ENCODE assay signal across 1 cellular context in the genomic region with DNA sequence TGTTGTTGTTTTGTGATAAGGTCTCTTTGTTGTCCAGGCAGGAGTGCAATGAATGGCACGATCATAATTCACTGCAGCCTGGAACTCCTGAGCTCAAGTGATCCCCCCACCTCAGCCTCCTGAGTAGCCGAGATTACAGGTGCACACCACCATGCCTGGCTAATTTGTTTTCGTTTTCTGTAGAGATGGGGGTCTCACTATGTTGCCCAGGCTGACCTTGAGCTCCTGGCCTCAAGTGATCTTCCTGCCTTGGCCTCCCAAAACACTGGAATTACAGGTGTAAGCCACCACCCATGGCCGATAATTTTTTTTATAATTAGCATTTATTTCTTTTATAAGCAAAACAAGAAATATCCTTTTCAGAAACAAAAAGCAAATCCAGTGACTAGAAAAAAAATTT.
TF ChIP-seq lines count a peak whose summit lies in the region.

No MANE protein-coding gene starts in this region.

TF ChIP-seq in K562, 482 proteins besides CTCF, POLR2A, EP300 and RAD21 (continued from another document):
- TF ChIP-seq, protein P1, sequence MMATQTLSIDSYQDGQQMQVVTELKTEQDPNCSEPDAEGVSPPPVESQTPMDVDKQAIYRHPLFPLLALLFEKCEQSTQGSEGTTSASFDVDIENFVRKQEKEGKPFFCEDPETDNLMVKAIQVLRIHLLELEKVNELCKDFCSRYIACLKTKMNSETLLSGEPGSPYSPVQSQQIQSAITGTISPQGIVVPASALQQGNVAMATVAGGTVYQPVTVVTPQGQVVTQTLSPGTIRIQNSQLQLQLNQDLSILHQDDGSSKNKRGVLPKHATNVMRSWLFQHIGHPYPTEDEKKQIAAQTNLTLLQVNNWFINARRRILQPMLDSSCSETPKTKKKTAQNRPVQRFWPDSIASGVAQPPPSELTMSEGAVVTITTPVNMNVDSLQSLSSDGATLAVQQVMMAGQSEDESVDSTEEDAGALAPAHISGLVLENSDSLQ (IDR thresholded peaks at IDR 0.05): no peak
- TF ChIP-seq, protein P2, sequence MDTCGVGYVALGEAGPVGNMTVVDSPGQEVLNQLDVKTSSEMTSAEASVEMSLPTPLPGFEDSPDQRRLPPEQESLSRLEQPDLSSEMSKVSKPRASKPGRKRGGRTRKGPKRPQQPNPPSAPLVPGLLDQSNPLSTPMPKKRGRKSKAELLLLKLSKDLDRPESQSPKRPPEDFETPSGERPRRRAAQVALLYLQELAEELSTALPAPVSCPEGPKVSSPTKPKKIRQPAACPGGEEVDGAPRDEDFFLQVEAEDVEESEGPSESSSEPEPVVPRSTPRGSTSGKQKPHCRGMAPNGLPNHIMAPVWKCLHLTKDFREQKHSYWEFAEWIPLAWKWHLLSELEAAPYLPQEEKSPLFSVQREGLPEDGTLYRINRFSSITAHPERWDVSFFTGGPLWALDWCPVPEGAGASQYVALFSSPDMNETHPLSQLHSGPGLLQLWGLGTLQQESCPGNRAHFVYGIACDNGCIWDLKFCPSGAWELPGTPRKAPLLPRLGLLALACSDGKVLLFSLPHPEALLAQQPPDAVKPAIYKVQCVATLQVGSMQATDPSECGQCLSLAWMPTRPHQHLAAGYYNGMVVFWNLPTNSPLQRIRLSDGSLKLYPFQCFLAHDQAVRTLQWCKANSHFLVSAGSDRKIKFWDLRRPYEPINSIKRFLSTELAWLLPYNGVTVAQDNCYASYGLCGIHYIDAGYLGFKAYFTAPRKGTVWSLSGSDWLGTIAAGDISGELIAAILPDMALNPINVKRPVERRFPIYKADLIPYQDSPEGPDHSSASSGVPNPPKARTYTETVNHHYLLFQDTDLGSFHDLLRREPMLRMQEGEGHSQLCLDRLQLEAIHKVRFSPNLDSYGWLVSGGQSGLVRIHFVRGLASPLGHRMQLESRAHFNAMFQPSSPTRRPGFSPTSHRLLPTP (IDR thresholded peaks at IDR 0.05; ENCODE audit: borderline replicate concordance, extremely low read depth, insufficient read length): no peak
- TF ChIP-seq ZNF436 (CRISPR knock-in tag; IDR thresholded peaks at IDR 0.05) (no peak), HSF4 (CRISPR knock-in tag; IDR thresholded peaks at IDR 0.05; ENCODE audit: borderline replicate concordance) (no peak), SRSF7 (optimal IDR thresholded peaks at IDR 0.05; ENCODE audit: low read depth, low read length) (no peak), CSDE1 (IDR thresholded peaks at IDR 0.05) (no peak), ZNF282 (CRISPR knock-in tag; IDR thresholded peaks at IDR 0.05) (no peak), GATAD2B (IDR thresholded peaks at IDR 0.05; ENCODE audit: borderline replicate concordance) (no peak), CHD4 (IDR thresholded peaks at IDR 0.05; ENCODE audit: insufficient read depth, insufficient replicate concordance, low read depth, low read length, poor library complexity, severe bottlenecking) (no peak), THRAP3 (IDR thresholded peaks at IDR 0.05; ENCODE audit: borderline replicate concordance) (no peak), ZNF445 (CRISPR knock-in tag; IDR thresholded peaks at IDR 0.05; ENCODE audit: low read depth) (no peak)
- TF ChIP-seq, protein P3, sequence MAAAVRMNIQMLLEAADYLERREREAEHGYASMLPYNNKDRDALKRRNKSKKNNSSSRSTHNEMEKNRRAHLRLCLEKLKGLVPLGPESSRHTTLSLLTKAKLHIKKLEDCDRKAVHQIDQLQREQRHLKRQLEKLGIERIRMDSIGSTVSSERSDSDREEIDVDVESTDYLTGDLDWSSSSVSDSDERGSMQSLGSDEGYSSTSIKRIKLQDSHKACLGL (CRISPR knock-in tag; IDR thresholded peaks at IDR 0.05; ENCODE audit: borderline replicate concordance, poor library complexity, severe bottlenecking): no peak
- TF ChIP-seq, protein P4, sequence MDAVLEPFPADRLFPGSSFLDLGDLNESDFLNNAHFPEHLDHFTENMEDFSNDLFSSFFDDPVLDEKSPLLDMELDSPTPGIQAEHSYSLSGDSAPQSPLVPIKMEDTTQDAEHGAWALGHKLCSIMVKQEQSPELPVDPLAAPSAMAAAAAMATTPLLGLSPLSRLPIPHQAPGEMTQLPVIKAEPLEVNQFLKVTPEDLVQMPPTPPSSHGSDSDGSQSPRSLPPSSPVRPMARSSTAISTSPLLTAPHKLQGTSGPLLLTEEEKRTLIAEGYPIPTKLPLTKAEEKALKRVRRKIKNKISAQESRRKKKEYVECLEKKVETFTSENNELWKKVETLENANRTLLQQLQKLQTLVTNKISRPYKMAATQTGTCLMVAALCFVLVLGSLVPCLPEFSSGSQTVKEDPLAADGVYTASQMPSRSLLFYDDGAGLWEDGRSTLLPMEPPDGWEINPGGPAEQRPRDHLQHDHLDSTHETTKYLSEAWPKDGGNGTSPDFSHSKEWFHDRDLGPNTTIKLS (IDR thresholded peaks at IDR 0.05; ENCODE audit: borderline replicate concordance, low read depth): no peak
- TF ChIP-seq, protein P5, sequence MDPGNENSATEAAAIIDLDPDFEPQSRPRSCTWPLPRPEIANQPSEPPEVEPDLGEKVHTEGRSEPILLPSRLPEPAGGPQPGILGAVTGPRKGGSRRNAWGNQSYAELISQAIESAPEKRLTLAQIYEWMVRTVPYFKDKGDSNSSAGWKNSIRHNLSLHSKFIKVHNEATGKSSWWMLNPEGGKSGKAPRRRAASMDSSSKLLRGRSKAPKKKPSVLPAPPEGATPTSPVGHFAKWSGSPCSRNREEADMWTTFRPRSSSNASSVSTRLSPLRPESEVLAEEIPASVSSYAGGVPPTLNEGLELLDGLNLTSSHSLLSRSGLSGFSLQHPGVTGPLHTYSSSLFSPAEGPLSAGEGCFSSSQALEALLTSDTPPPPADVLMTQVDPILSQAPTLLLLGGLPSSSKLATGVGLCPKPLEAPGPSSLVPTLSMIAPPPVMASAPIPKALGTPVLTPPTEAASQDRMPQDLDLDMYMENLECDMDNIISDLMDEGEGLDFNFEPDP (CRISPR knock-in tag; IDR thresholded peaks at IDR 0.05): no peak
- TF ChIP-seq, protein P6, sequence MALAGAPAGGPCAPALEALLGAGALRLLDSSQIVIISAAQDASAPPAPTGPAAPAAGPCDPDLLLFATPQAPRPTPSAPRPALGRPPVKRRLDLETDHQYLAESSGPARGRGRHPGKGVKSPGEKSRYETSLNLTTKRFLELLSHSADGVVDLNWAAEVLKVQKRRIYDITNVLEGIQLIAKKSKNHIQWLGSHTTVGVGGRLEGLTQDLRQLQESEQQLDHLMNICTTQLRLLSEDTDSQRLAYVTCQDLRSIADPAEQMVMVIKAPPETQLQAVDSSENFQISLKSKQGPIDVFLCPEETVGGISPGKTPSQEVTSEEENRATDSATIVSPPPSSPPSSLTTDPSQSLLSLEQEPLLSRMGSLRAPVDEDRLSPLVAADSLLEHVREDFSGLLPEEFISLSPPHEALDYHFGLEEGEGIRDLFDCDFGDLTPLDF (CRISPR knock-in tag; IDR thresholded peaks at IDR 0.05): no peak
